In genomic region chr21:42493109-42494060, GRCh38 we compare ENCODE assay signal across 22 cellular contexts. TPM values are rescaled to one million over a fixed set of nuclear protein-coding genes. Genes with fewer than 3 reads are reported as not detected.
DNase-seq lines count a peak whose midpoint lies in the region; ATAC-seq, FAIRE-seq and TF ChIP-seq lines count a peak whose summit lies in the region.
"Had no signal": no experiment of that assay in that cellular context is flagged by ENCODE, and none has a peak within 500 bp of the region (broad histone marks: within the 10 kb centered on the region; RNA-seq: fewer than 3 reads in every experiment).

No MANE protein-coding gene starts in this region.

- H3K36me3 ChIP-seq in HepG2 (replicated peaks in 1 of 2; ENCODE audit: control insufficient read depth in 1 of 2, insufficient read depth in 2 of 2, low read length in 2 of 2) (no peaks in the 10 kb centered on the region), right lobe of liver (no peaks in the 10 kb centered on the region), duodenal mucosa (ENCODE audit: control insufficient read depth in 1 of 2, insufficient read depth in 2 of 2, low read length in 2 of 2) (no peaks in the 10 kb centered on the region)

- H3K9me3 Mint-ChIP-seq in osteocyte (ENCODE audit: unreplicated experiment), result no peaks in the 10 kb centered on the region
- H3K9me3 Mint-ChIP-seq: CD8-positive, alpha-beta T cell; H9 had no signal

- no peak for ATAC-seq in HepG2
- ATAC-seq in right lobe of liver, result no peak
- no peak for ATAC-seq in GM21515 (IDR thresholded peaks at IDR 0.05; ENCODE audit: unreplicated experiment)
- no peak for ATAC-seq in HG03457 (IDR thresholded peaks at IDR 0.05; ENCODE audit: unreplicated experiment)
- ATAC-seq: CD8-positive, alpha-beta T cell had no signal

- no peak overlapping the region for H3K27ac ChIP-seq in HepG2 (ENCODE audit: extremely low read length, insufficient read depth, low read length)
- H3K27ac ChIP-seq in right lobe of liver, result no peak overlapping the region
- peak overlapping the region; percentile 34 for H3K27ac ChIP-seq in duodenal mucosa (ENCODE audit: low read depth, low read length)

- H2AFZ ChIP-seq in HepG2 (ENCODE audit: low read length), result no peak overlapping the region

- H3K27me3 Mint-ChIP-seq in osteocyte (ENCODE audit: unreplicated experiment), result peaks cover 22% of the 10 kb centered on the region

- H3K79me2 ChIP-seq in HepG2 (ENCODE audit: insufficient read depth, low read length), result no peaks in the 10 kb centered on the region

- in situ Hi-C loops in HepG2 (cut with HindIII; ENCODE audit: extremely low pct_ligation_motif_present, low pct_unique_long_range_greater_than_20kb), result no loop called here

- no peak for TF ChIP-seq RAD21 in HepG2 (CRISPR knock-in tag; IDR thresholded peaks at IDR 0.05)

- H3K4me3 ChIP-seq in HepG2 (replicated peaks in 1 of 3; ENCODE audit: insufficient read depth in 1 of 3, low read depth in 2 of 3, low read length in 3 of 3) (no peak overlapping the region), right lobe of liver (no peak overlapping the region), duodenal mucosa (ENCODE audit: low read depth in 1 of 2, low read length in 2 of 2) (peak overlapping the region in 1 of 2 donors; percentile 8)

- POLR2A ChIA-PET in HepG2 (lab: Yijun Ruan, JAX), result no interaction called here

- TF ChIP-seq POLR2A in HepG2 (IDR thresholded peaks at IDR 0.05; ENCODE audit: insufficient read depth in 1 of 2, low read depth in 2 of 2, low read length in 2 of 2), result no peak
- TF ChIP-seq POLR2A in right lobe of liver (IDR thresholded peaks at IDR 0.05), result no peak

- intact Hi-C loops in HepG2 (cut with micrococcal nuclease; ENCODE audit: unreplicated experiment) (no loop called here), right lobe of liver (cut with DNase I) (no loop called here)

- peaks cover 13% of the 10 kb centered on the region for H3K4me1 Mint-ChIP-seq in osteocyte (ENCODE audit: unreplicated experiment)

- H3K4me2 ChIP-seq in HepG2 (ENCODE audit: low read depth, low read length), result no peak overlapping the region

- CTCF ChIA-PET in HepG2 (lab: Yijun Ruan, JAX; ENCODE audit: low intra/inter-chr PET ratio, low total read pairs), result no interaction called here

- H3K36me3 Mint-ChIP-seq in osteocyte (ENCODE audit: unreplicated experiment), result no peaks in the 10 kb centered on the region
- H3K36me3 Mint-ChIP-seq: CD8-positive, alpha-beta T cell had no signal

- no peak for TF ChIP-seq CTCF in HepG2 (CRISPR knock-in tag; IDR thresholded peaks at IDR 0.05)
- TF ChIP-seq CTCF in right lobe of liver (IDR thresholded peaks at IDR 0.05), result no peak
- TF ChIP-seq CTCF in osteocyte (IDR thresholded peaks at IDR 0.05), result no peak

- DNase-seq in HepG2 (ENCODE audit: low spot score) (no peak), right lobe of liver (no peak), osteocyte (ENCODE audit: extremely low spot score, unreplicated experiment) (peak; percentile 54), OCI-M2 (lab: John Stamatoyannopoulos, UW; ENCODE audit: unreplicated experiment) (no peak), NCI-H2107 (lab: John Stamatoyannopoulos, UW) (no peak)
- DNase-seq: DND-41, H9, MV-4-11, NCI-H1417, NCI-H1930, NCI-H510A, NCI-H774, SHP77 had no signal

- H3K27me3 ChIP-seq in HepG2 (ENCODE audit: control insufficient read depth in 1 of 2, insufficient read depth in 2 of 2, low read length in 2 of 2), result peaks cover 0 to 10% of the 10 kb centered on the region in 2 experiments; a peak in 2 of 5 replicates
- no peaks in the 10 kb centered on the region for H3K27me3 ChIP-seq in right lobe of liver
- H3K27me3 ChIP-seq in duodenal mucosa (ENCODE audit: control insufficient read depth in 1 of 2, insufficient read depth in 2 of 2, low read length in 2 of 2), result no peaks in the 10 kb centered on the region

- 0 out of 2 replicates have a peak, but pooled peaks cover 5% of the 10 kb centered on the region for H3K9me3 ChIP-seq in HepG2 (ENCODE audit: low read length)
- no peaks in the 10 kb centered on the region for H3K9me3 ChIP-seq in right lobe of liver
- no peaks in the 10 kb centered on the region for H3K9me3 ChIP-seq in duodenal mucosa (ENCODE audit: control insufficient read depth in 1 of 2, low read length in 2 of 2)

- WGBS in HepG2 (ENCODE audit: low lambda C conversion rate), result 15% methylated on average over 12 of the region's 13 CpGs
- 75% methylated on average over 10 of the region's 13 CpGs for WGBS in right lobe of liver (ENCODE audit: insufficient coverage, low coverage, low lambda C conversion rate, missing lambda C conversion rate)

- H3K4me1 ChIP-seq in HepG2 (ENCODE audit: insufficient read depth, low read length), result peaks cover 25% of the 10 kb centered on the region
- peaks cover 0 to 3% (median 0%) of the 10 kb centered on the region in 4 donors for H3K4me1 ChIP-seq in right lobe of liver
- peaks cover 25 to 53% of the 10 kb centered on the region in 2 donors for H3K4me1 ChIP-seq in duodenal mucosa (ENCODE audit: control insufficient read depth in 1 of 2, insufficient read depth in 2 of 2, low read length in 2 of 2)

- no peak overlapping the region for H3K4me3 Mint-ChIP-seq in osteocyte (ENCODE audit: unreplicated experiment)
- H3K4me3 Mint-ChIP-seq: CD8-positive, alpha-beta T cell; H9 had no signal

- H3K27ac Mint-ChIP-seq in osteocyte (ENCODE audit: unreplicated experiment), result no peak overlapping the region
- H3K27ac Mint-ChIP-seq: CD8-positive, alpha-beta T cell; H9 had no signal

- H4K20me1 ChIP-seq in HepG2 (ENCODE audit: insufficient read depth, low read length), result no peaks in the 10 kb centered on the region

- no peak for TF ChIP-seq EP300 in HepG2 (IDR thresholded peaks at IDR 0.05; ENCODE audit: low read depth in 2 of 2, low read length in 2 of 2)
- no peak for TF ChIP-seq EP300 in HepG2 (CRISPR knock-in tag; IDR thresholded peaks at IDR 0.05; ENCODE audit: borderline replicate concordance)

- BruUV-seq in HepG2 (replicated peaks; lab: Mats Ljungman, UMichigan), result no TSS peak

- H3K9ac ChIP-seq in HepG2 (ENCODE audit: insufficient read depth, low read depth, low read length) (no peak overlapping the region), duodenal mucosa (ENCODE audit: low read depth in 1 of 2, low read length in 2 of 2) (peak overlapping the region in 1 of 2 donors; percentile 44)

- no peak for FAIRE-seq in HepG2 (lab: Jason Lieb, UNC)
- FAIRE-seq: D721Med, G401.6, HTR-8/SVneo, RCC 7860 had no signal

TF ChIP-seq in HepG2, 621 proteins besides CTCF, POLR2A, EP300 and RAD21:
- TF ChIP-seq HNF4A (CRISPR knock-in tag; IDR thresholded peaks at IDR 0.05), result 0 out of 2 replicates have a peak, but pooled peaks have one; percentile 14
- no peak for TF ChIP-seq NFKB2 (CRISPR knock-in tag; IDR thresholded peaks at IDR 0.05; ENCODE audit: borderline replicate concordance)

RNA-seq across cellular contexts. Expression of gene RSPH1, which starts 2.6 kb away (rescaled TPM):
- total RNA-seq in HepG2 (2016; rRNA removed; fragmentation: Illumina TruSeq; extraction: Trizol), result not detected in 2 replicates
- not detected in 2 replicates for total RNA-seq in HepG2 (2016; cell fraction: cytosol; rRNA removed; fragmentation: Illumina TruSeq; extraction: Trizol; ENCODE audit: low read depth)
- total RNA-seq in HepG2 (2016; cell fraction: insoluble cytoplasmic fraction; rRNA removed; fragmentation: Illumina TruSeq; extraction: Trizol), result not detected in 2 replicates
- not detected in 2 replicates for total RNA-seq in HepG2 (2016; cell fraction: membrane; rRNA removed; fragmentation: Illumina TruSeq; extraction: Trizol)
- total RNA-seq in HepG2 (2016; cell fraction: nucleus; rRNA removed; fragmentation: Illumina TruSeq; extraction: Trizol), result not detected in 2 replicates
- not detected in 2 replicates for polyA plus RNA-seq in HepG2 (2011; rRNA removed)
- polyA plus RNA-seq in HepG2 (2011; cell fraction: cytosol; rRNA removed), result not detected in 2 replicates
- not detected in 2 replicates for polyA plus RNA-seq in HepG2 (2011; cell fraction: nucleus; rRNA removed)
- not detected in 2 replicates for polyA plus RNA-seq in HepG2 (2012)
- not detected in 2 replicates for polyA plus RNA-seq in HepG2 (2016; cell fraction: cytosol; fragmentation: Illumina TruSeq; extraction: Trizol; ENCODE audit: low read depth)
- polyA plus RNA-seq in HepG2 (2016; cell fraction: insoluble cytoplasmic fraction; fragmentation: Illumina TruSeq; extraction: Trizol; ENCODE audit: low read depth), result not detected in 2 replicates
- polyA plus RNA-seq in HepG2 (2016; cell fraction: membrane; fragmentation: Illumina TruSeq; extraction: Trizol; ENCODE audit: low read depth), result not detected in 2 replicates
- not detected in 2 replicates for polyA plus RNA-seq in HepG2 (2016; cell fraction: nucleus; fragmentation: Illumina TruSeq; extraction: Trizol; ENCODE audit: insufficient read depth, low read depth)
- polyA minus RNA-seq in HepG2 (2011; rRNA and poly(A)+ RNA removed; ENCODE audit: low replicate concordance), result not detected in 2 replicates
- not detected in 2 replicates for polyA minus RNA-seq in HepG2 (2011; cell fraction: cytosol; rRNA and poly(A)+ RNA removed)
- not detected in 2 replicates for polyA minus RNA-seq in HepG2 (2011; cell fraction: nucleus; rRNA and poly(A)+ RNA removed)
- total RNA-seq in right lobe of liver, result under 1 TPM in 5 of 6 experiments, not detected in 1; 0.18 to 0.55 (median 0.22) TPM
- 0.19 and 0.34 TPM in 2 replicates for total RNA-seq in osteocyte
- total RNA-seq: A172 had no signal

RNA-seq across cellular contexts. Expression of gene SLC37A1, which starts 20.3 kb away (rescaled TPM):
- 0.17 and 0.40 TPM in 2 replicates for total RNA-seq in HepG2 (2016; rRNA removed; fragmentation: Illumina TruSeq; extraction: Trizol)
- total RNA-seq in HepG2 (2016; cell fraction: cytosol; rRNA removed; fragmentation: Illumina TruSeq; extraction: Trizol; ENCODE audit: low read depth), result 0.18 TPM in 1 of 2 replicates, not detected in the other
- 0.10 and 0.28 TPM in 2 replicates for total RNA-seq in HepG2 (2016; cell fraction: insoluble cytoplasmic fraction; rRNA removed; fragmentation: Illumina TruSeq; extraction: Trizol)
- 0.31 and 0.48 TPM in 2 replicates for total RNA-seq in HepG2 (2016; cell fraction: membrane; rRNA removed; fragmentation: Illumina TruSeq; extraction: Trizol)
- 0.31 and 0.34 TPM in 2 replicates for total RNA-seq in HepG2 (2016; cell fraction: nucleus; rRNA removed; fragmentation: Illumina TruSeq; extraction: Trizol)
- polyA plus RNA-seq in HepG2 (2011; rRNA removed), result 0.14 and 0.22 TPM in 2 replicates
- 0.12 and 0.14 TPM in 2 replicates for polyA plus RNA-seq in HepG2 (2011; cell fraction: cytosol; rRNA removed)
- polyA plus RNA-seq in HepG2 (2011; cell fraction: nucleus; rRNA removed), result 0.19 and 0.29 TPM in 2 replicates
- polyA plus RNA-seq in HepG2 (2012), result 0.13 and 0.28 TPM in 2 replicates
- polyA plus RNA-seq in HepG2 (2016; cell fraction: cytosol; fragmentation: Illumina TruSeq; extraction: Trizol; ENCODE audit: low read depth), result 0.18 and 0.58 TPM in 2 replicates
- polyA plus RNA-seq in HepG2 (2016; cell fraction: insoluble cytoplasmic fraction; fragmentation: Illumina TruSeq; extraction: Trizol; ENCODE audit: low read depth), result 0.12 and 0.25 TPM in 2 replicates
- polyA plus RNA-seq in HepG2 (2016; cell fraction: membrane; fragmentation: Illumina TruSeq; extraction: Trizol; ENCODE audit: low read depth), result 0.35 and 0.40 TPM in 2 replicates
- 0.37 and 0.70 TPM in 2 replicates for polyA plus RNA-seq in HepG2 (2016; cell fraction: nucleus; fragmentation: Illumina TruSeq; extraction: Trizol; ENCODE audit: insufficient read depth, low read depth)
- 0.80 and 7.9 TPM in 2 replicates for polyA minus RNA-seq in HepG2 (2011; rRNA and poly(A)+ RNA removed; ENCODE audit: low replicate concordance)
- 0.49 TPM in 1 of 2 replicates, not detected in the other for polyA minus RNA-seq in HepG2 (2011; cell fraction: cytosol; rRNA and poly(A)+ RNA removed)
- 0.12 and 0.39 TPM in 2 replicates for polyA minus RNA-seq in HepG2 (2011; cell fraction: nucleus; rRNA and poly(A)+ RNA removed)
- total RNA-seq in right lobe of liver, result 10 to 100 TPM in 1 of 6 experiments, 1 to 10 TPM in 5; 2.5 to 10.8 (median 6.2) TPM
- 13.2 and 13.5 TPM in 2 replicates for total RNA-seq in osteocyte
